Comparison of ENCODE assay signal across 21 cellular contexts in the genomic region with DNA sequence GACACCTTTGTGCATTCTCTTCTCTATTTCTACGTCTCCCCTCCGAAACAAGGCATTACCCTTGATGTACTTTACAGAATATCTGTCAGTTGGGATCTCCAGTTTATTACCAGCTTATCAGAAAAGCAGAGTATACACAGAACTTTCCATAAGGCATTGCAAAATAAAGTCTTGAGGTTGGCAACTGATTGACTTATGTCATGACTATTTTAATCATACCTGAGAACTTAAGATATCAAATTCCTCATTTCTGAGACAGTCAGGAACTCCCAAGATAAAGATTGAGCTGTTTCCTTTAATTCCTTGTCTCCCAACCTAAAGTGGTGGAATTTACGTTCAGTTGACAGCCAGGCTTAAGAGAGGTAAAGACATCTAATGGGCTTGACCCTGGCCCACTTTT.
DNase-seq lines count a peak whose midpoint lies in the region; ATAC-seq and TF ChIP-seq lines count a peak whose summit lies in the region.
"Had no signal": no experiment of that assay in that cellular context is flagged by ENCODE, and none has a peak within 500 bp of the region (broad histone marks: within the 10 kb centered on the region; RNA-seq: fewer than 3 reads in every experiment).

No MANE protein-coding gene starts in this region.

- intact Hi-C loops in right cardiac atrium (cut with DNase I) (no loop called here), psoas muscle (cut with DNase I) (no loop called here)

- DNase-seq in cardiac muscle cell (ENCODE audit: low read depth in 1 of 2, low spot score in 1 of 2) (no peak), right cardiac atrium (no peak), endothelial cell (ENCODE audit: low spot score) (no peak), psoas muscle (no peak), HUDEP-2 (lab: John Stamatoyannopoulos, UW; ENCODE audit: unreplicated experiment in 76 of 76) (no peak), left lobe of liver (ENCODE audit: low spot score) (no peak), hepatic stellate cell (ENCODE audit: low spot score) (no peak), T-helper 17 cell (no peak)
- DNase-seq: AML-193; CD4-positive, alpha-beta memory T cell; DMS153; DMS79; GDM1; GOT3; H7; HFFc6 had no signal

- H3K9me3 ChIP-seq in cardiac muscle cell (ENCODE audit: low read depth) (no peaks in the 10 kb centered on the region), right cardiac atrium (ENCODE audit: control insufficient read depth, low read length) (no peaks in the 10 kb centered on the region), psoas muscle (no peaks in the 10 kb centered on the region), T-helper 17 cell (ENCODE audit: control insufficient read depth, low read length, poor library complexity, severe bottlenecking) (no peaks in the 10 kb centered on the region)
- H3K9me3 ChIP-seq: A549, BLaER1 had no signal

- peaks cover 2% of the 10 kb centered on the region for H3K27me3 Mint-ChIP-seq in endothelial cell (ENCODE audit: unreplicated experiment)
- H3K27me3 Mint-ChIP-seq in T-helper 17 cell: peaks cover 21% of the 10 kb centered on the region

- peak overlapping the region; percentile 35 for H3K4me3 Mint-ChIP-seq in endothelial cell (ENCODE audit: unreplicated experiment)
- no peak overlapping the region for H3K4me3 Mint-ChIP-seq in T-helper 17 cell
- H3K4me3 Mint-ChIP-seq: CD14-positive monocyte; CD4-positive, alpha-beta memory T cell; HFFc6 had no signal

- H3K36me3 Mint-ChIP-seq in endothelial cell (ENCODE audit: low read depth, unreplicated experiment): peaks cover 50% of the 10 kb centered on the region
- H3K36me3 Mint-ChIP-seq in T-helper 17 cell (ENCODE audit: low read depth): no peaks in the 10 kb centered on the region
- H3K36me3 Mint-ChIP-seq: CD4-positive, alpha-beta memory T cell had no signal

- no peaks in the 10 kb centered on the region for H3K27me3 ChIP-seq in cardiac muscle cell
- H3K27me3 ChIP-seq in right cardiac atrium (ENCODE audit: control insufficient read depth, insufficient read depth): no peaks in the 10 kb centered on the region
- no peaks in the 10 kb centered on the region for H3K27me3 ChIP-seq in psoas muscle (ENCODE audit: insufficient read depth in 3 of 3, low read length in 2 of 3)
- H3K27me3 ChIP-seq: BLaER1 had no signal

- no peaks in the 10 kb centered on the region for H3K4me1 ChIP-seq in cardiac muscle cell (ENCODE audit: low read depth)
- H3K4me1 ChIP-seq in right cardiac atrium (ENCODE audit: control insufficient read depth, insufficient read depth, low read length): peaks cover 4% of the 10 kb centered on the region
- H3K4me1 ChIP-seq in psoas muscle: peaks cover 43% of the 10 kb centered on the region
- H3K4me1 ChIP-seq: A549 had no signal

- H3K36me3 ChIP-seq in cardiac muscle cell (peaks cover 20% of the 10 kb centered on the region), psoas muscle (ENCODE audit: insufficient read depth in 1 of 2, low read depth in 1 of 2) (peaks cover 0 to 36% of the 10 kb centered on the region in 2 donors)

- H3K4me1 Mint-ChIP-seq in endothelial cell (ENCODE audit: unreplicated experiment): peaks cover 8% of the 10 kb centered on the region
- H3K4me1 Mint-ChIP-seq in T-helper 17 cell: no peaks in the 10 kb centered on the region
- H3K4me1 Mint-ChIP-seq: CD4-positive, alpha-beta memory T cell had no signal

- H3K9me3 Mint-ChIP-seq in endothelial cell (ENCODE audit: unreplicated experiment): no peaks in the 10 kb centered on the region
- H3K9me3 Mint-ChIP-seq: CD4-positive, alpha-beta memory T cell; HFFc6 had no signal

- no peak overlapping the region for H3K4me3 ChIP-seq in cardiac muscle cell
- H3K4me3 ChIP-seq in right cardiac atrium (ENCODE audit: low read length): no peak overlapping the region
- no peak overlapping the region for H3K4me3 ChIP-seq in psoas muscle
- H3K4me3 ChIP-seq: A549, BLaER1 had no signal

- no peak for ATAC-seq in right cardiac atrium
- peak in 3 of 4 donors; percentile 30 to 55 (median 49) for ATAC-seq in psoas muscle
- no peak for ATAC-seq in left lobe of liver
- ATAC-seq in T-helper 17 cell: no peak
- ATAC-seq: A549, HCT116 had no signal

- WGBS in right cardiac atrium: 97% methylated on average over 3 of the region's 3 CpGs
- 77 to 95% (median 91%) methylated on average over 3 of the region's 3 CpGs for WGBS in psoas muscle, 3 donors

- no peak overlapping the region for H3K27ac Mint-ChIP-seq in endothelial cell (ENCODE audit: unreplicated experiment)
- H3K27ac Mint-ChIP-seq in T-helper 17 cell: no peak overlapping the region
- H3K27ac Mint-ChIP-seq: CD4-positive, alpha-beta memory T cell had no signal

- H3K27ac ChIP-seq in cardiac muscle cell (peak overlapping the region; percentile 19), right cardiac atrium (ENCODE audit: low read length) (no peak overlapping the region), psoas muscle (peak overlapping the region; percentile 70)
- H3K27ac ChIP-seq: 22Rv1, A549, BLaER1 had no signal

- no peak for TF ChIP-seq CTCF in cardiac muscle cell (IDR thresholded peaks at IDR 0.05; ENCODE audit: low read depth, low read length)
- no peak for TF ChIP-seq CTCF in endothelial cell (IDR thresholded peaks at IDR 0.05; ENCODE audit: unreplicated experiment)
- TF ChIP-seq CTCF in psoas muscle (IDR thresholded peaks at IDR 0.05): no peak

Comparison
In these comparisons a context has a peak if more than half of its experiments do, and no peak if none do; other contexts are left out.
1. ATAC-seq: peak in psoas muscle (3 of 4); none in right cardiac atrium (0 of 2), left lobe of liver (single experiment) and T-helper 17 cell (single experiment).